In the genomic region with DNA sequence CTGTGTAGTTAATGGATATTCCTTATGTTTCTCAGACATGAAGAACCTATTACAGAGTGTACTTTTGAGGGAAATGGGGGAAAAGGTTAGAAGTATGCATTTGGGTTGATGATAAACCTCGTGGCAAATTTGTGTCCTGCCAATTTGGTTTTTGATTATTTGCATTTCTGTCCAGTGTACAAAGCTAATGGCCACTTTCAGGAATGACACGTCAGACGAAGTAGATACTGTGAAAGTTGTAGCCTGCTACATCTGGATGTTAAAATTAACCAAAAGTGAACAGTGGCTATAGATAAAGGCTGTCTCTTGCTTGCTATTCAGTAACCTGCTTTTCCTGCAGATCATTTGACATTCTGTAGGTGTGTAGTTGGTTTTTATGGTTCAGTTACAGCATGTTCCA, we compare ENCODE assay signal across 8 cellular contexts. TPM values are rescaled to one million over a fixed set of nuclear protein-coding genes. Genes with fewer than 3 reads are reported as not detected.
DNase-seq lines count a peak whose midpoint lies in the region; ATAC-seq and TF ChIP-seq lines count a peak whose summit lies in the region.

No MANE protein-coding gene starts in this region.

- no peaks in the 10 kb centered on the region for H3K27me3 Mint-ChIP-seq in CD4-positive, alpha-beta memory T cell

- ATAC-seq in GM21786 (IDR thresholded peaks at IDR 0.05; ENCODE audit: unreplicated experiment), result peak; percentile 41
- ATAC-seq in gastroesophageal sphincter, result no peak
- ATAC-seq in HG02610 (IDR thresholded peaks at IDR 0.05; ENCODE audit: unreplicated experiment), result no peak

- CTCF ChIA-PET in CD4-positive, alpha-beta memory T cell (lab: Charles Lee; ENCODE audit: partially characterized antibody), result interaction anchor here (2.8 kb wide), 1 partner anchor 233 kb away, joined by 10 read pairs; no protein-coding TSS in a partner anchor

- 0 to 37% methylated on average over 3 of the region's 3 CpGs for WGBS in gastroesophageal sphincter (ENCODE audit: low coverage in 1 of 2), 2 donors
- WGBS in stomach, 5 donors, result 0 to 29% (median 5%) methylated on average over 3 of the region's 3 CpGs

- H3K4me1 Mint-ChIP-seq in CD4-positive, alpha-beta memory T cell, result peaks cover 11 to 22% (median 14%) of the 10 kb centered on the region in 4 donors

- H3K9me3 ChIP-seq in CD4-positive, alpha-beta memory T cell (ENCODE audit: control insufficient read depth in 1 of 2, low read length in 2 of 2), result no peaks in the 10 kb centered on the region
- H3K9me3 ChIP-seq in SJCRH30 (replicated peaks) (no peaks in the 10 kb centered on the region), gastroesophageal sphincter (no peaks in the 10 kb centered on the region), stomach (peaks cover 0 to 6% (median 2%) of the 10 kb centered on the region in 4 donors), uterus (no peaks in the 10 kb centered on the region)

- peak overlapping the region in 1 of 2 donors; percentile 52 for H3K4me3 ChIP-seq in CD4-positive, alpha-beta memory T cell (ENCODE audit: low read length in 2 of 2)
- H3K4me3 ChIP-seq in SJCRH30 (peak overlapping the region; percentile 85), gastroesophageal sphincter (peak overlapping the region; percentile 66 to 67), stomach (peak overlapping the region; percentile 58 to 73 (median 66)), uterus (peak overlapping the region in 1 of 2 donors; percentile 45)

- peak overlapping the region in 6 of 7 donors; percentile 80 to 94 (median 90) for H3K27ac Mint-ChIP-seq in CD4-positive, alpha-beta memory T cell

- POLR2A ChIA-PET in CD4-positive, alpha-beta memory T cell (lab: Charles Lee; ENCODE audit: partially characterized antibody), result interaction anchor here (1.1 to 1.6 kb wide), 4 partner anchors 115 to 386 kb away, joined by 4 to 14 read pairs (median 9); partner anchors contain the start of genes APOO, CXorf58, EIF2S3 and SAT1

- peak overlapping the region; percentile 86 to 94 (median 88) for H3K4me3 Mint-ChIP-seq in CD4-positive, alpha-beta memory T cell

- TF ChIP-seq EP300 in gastroesophageal sphincter (IDR thresholded peaks at IDR 0.05) (no peak), stomach (IDR thresholded peaks at IDR 0.05) (no peak)

- H3K27ac ChIP-seq in CD4-positive, alpha-beta memory T cell (ENCODE audit: low read depth, low read length), result peak overlapping the region; percentile 85
- peak overlapping the region; percentile 80; the same call in 1 of the 2 replicates for H3K27ac ChIP-seq in SJCRH30
- H3K27ac ChIP-seq in gastroesophageal sphincter, result peak overlapping the region in 3 of 4 donors; percentile 81 to 88 (median 81)
- H3K27ac ChIP-seq in stomach, result peak overlapping the region in 2 of 5 donors; percentile 79 to 86
- peak overlapping the region in 1 of 2 donors; percentile 77 for H3K27ac ChIP-seq in uterus

- no peaks in the 10 kb centered on the region for H3K36me3 ChIP-seq in CD4-positive, alpha-beta memory T cell (ENCODE audit: insufficient read depth, low read length)
- H3K36me3 ChIP-seq in SJCRH30, result peaks cover 18% of the 10 kb centered on the region; the same call in 1 of the 2 replicates
- peaks cover 0 to 7% of the 10 kb centered on the region in 2 donors for H3K36me3 ChIP-seq in gastroesophageal sphincter
- H3K36me3 ChIP-seq in stomach, result peaks cover 0 to 6% (median 2%) of the 10 kb centered on the region in 4 donors
- no peaks in the 10 kb centered on the region for H3K36me3 ChIP-seq in uterus

- no peaks in the 10 kb centered on the region for H3K27me3 ChIP-seq in CD4-positive, alpha-beta memory T cell (ENCODE audit: insufficient read depth, low read length)
- H3K27me3 ChIP-seq in SJCRH30, result no peaks in the 10 kb centered on the region
- H3K27me3 ChIP-seq in gastroesophageal sphincter, result no peaks in the 10 kb centered on the region
- H3K27me3 ChIP-seq in stomach, result peaks cover 0 to 5% (median 0%) of the 10 kb centered on the region in 3 donors
- no peaks in the 10 kb centered on the region for H3K27me3 ChIP-seq in uterus

- H3K36me3 Mint-ChIP-seq in CD4-positive, alpha-beta memory T cell, result peaks cover 0 to 16% of the 10 kb centered on the region in 2 donors

- peaks cover 12% of the 10 kb centered on the region for H3K4me1 ChIP-seq in CD4-positive, alpha-beta memory T cell (ENCODE audit: insufficient read depth, low read length)
- peaks cover 5% of the 10 kb centered on the region; the same call in 1 of the 2 replicates for H3K4me1 ChIP-seq in SJCRH30
- peaks cover 0 to 23% (median 0%) of the 10 kb centered on the region in 3 donors for H3K4me1 ChIP-seq in gastroesophageal sphincter
- peaks cover 0 to 16% (median 0%) of the 10 kb centered on the region in 4 donors for H3K4me1 ChIP-seq in stomach
- H3K4me1 ChIP-seq in uterus, result no peaks in the 10 kb centered on the region

- DNase-seq in CD4-positive, alpha-beta memory T cell, result no peak
- DNase-seq in SJCRH30 (no peak), stomach (no peak), activated gamma-delta T cell treated with Interleukin-2 at 50 U/mL for 16 hours (no peak), uterus (no peak)

- intact Hi-C loops in CD4-positive, alpha-beta memory T cell (cut with micrococcal nuclease), result loop anchor here (5.0 kb wide), 2 partner anchors 74 to 484 kb away; partner anchors contain the start of gene ACOT9
- intact Hi-C loops in stomach (cut with DNase I; ENCODE audit: low total_unique reads), result no loop called here
- intact Hi-C loops in uterus (cut with DNase I; ENCODE audit: low total_unique reads), result no loop called here

- TF ChIP-seq CTCF in gastroesophageal sphincter (IDR thresholded peaks at IDR 0.05) (no peak), stomach (IDR thresholded peaks at IDR 0.05) (no peak), uterus (IDR thresholded peaks at IDR 0.05) (no peak)

- no peak for TF ChIP-seq POLR2A in gastroesophageal sphincter (IDR thresholded peaks at IDR 0.05)
- no peak for TF ChIP-seq POLR2A in stomach (IDR thresholded peaks at IDR 0.05)
- TF ChIP-seq POLR2A in uterus (IDR thresholded peaks at IDR 0.05), result no peak

- no peaks in the 10 kb centered on the region for H3K9me3 Mint-ChIP-seq in CD4-positive, alpha-beta memory T cell

RNA-seq across cellular contexts. Expression of gene PRDX4, which starts 1.0 kb away (rescaled TPM):
- total RNA-seq in CD4-positive, alpha-beta memory T cell, result 10 to 100 TPM; 13.1 to 13.4 TPM
- polyA plus RNA-seq in CD4-positive, alpha-beta memory T cell, result 10 to 100 TPM; 64.9 to 65.5 TPM
- 183 and 196 TPM in 2 replicates for total RNA-seq in SJCRH30 (2014; rRNA removed; shearing (Covaris generic))
- total RNA-seq in gastroesophageal sphincter (100 to 1,000 TPM in 1 of 4 donors, 10 to 100 TPM in 3; 47.6 to 126 (median 74.3) TPM), stomach (100 to 1,000 TPM in 2 of 5 donors, 10 to 100 TPM in 2, 1 to 10 TPM in 1; 8.2 to 143 (median 84.6) TPM), uterus (100 to 1,000 TPM in 2 of 4 donors, 10 to 100 TPM in 2; 39.7 to 151 (median 97.2) TPM)
- 10 to 100 TPM; 41.7 to 84.9 (median 70.8) TPM for polyA plus RNA-seq in stomach
